Comparison of ENCODE assay signal across 23 cellular contexts in genomic region chr5:38078161-38078560, GRCh38.
DNase-seq lines count a peak whose midpoint lies in the region; ATAC-seq and TF ChIP-seq lines count a peak whose summit lies in the region.
"Had no signal": no experiment of that assay in that cellular context is flagged by ENCODE, and none has a peak within 500 bp of the region (broad histone marks: within the 10 kb centered on the region; RNA-seq: fewer than 3 reads in every experiment).

No MANE protein-coding gene starts in this region.

- TF ChIP-seq CTCF in epithelial cell of proximal tubule (conservative IDR thresholded peaks at IDR 0.05; ENCODE audit: low read depth, low read length): no peak
- TF ChIP-seq CTCF in nephron progenitor cell (IDR thresholded peaks at IDR 0.05): no peak

- no peaks in the 10 kb centered on the region for H3K4me1 Mint-ChIP-seq in nephron progenitor cell
- H3K4me1 Mint-ChIP-seq: stimulated activated naive B cell treated with anti-CD40 and anti-IgM and Interleukin-4, amounts not matched to agents 10 μg/mL and 1 μg/mL and 100 μg/mL, for 72 hours had no signal

- H3K4me3 Mint-ChIP-seq in nephron progenitor cell: no peak overlapping the region
- H3K4me3 Mint-ChIP-seq: activated T-helper 1 cell treated with anti-CD3 and anti-CD28 coated beads, Interleukin-12 subunit alpha, Interleukin-12 subunit beta, Interleukin-2, Interleukin-4 antibody, amounts not matched to agents 30 ng/mL and 10 ng/mL and 1 ng/mL, durations not matched to agents 14 hours and 24 hours and 36 hours; natural killer cell treated with Interleukin-12 subunit alpha and Interleukin-12 subunit beta and Interleukin-15 and Interleukin-18, amount 100 ng/mL, for 72 hours; stimulated activated naive B cell treated with anti-CD40 and anti-IgM and Interleukin-4, amounts not matched to agents 10 μg/mL and 1 μg/mL and 100 μg/mL, for 72 hours had no signal

- H3K27ac Mint-ChIP-seq in nephron progenitor cell: peak overlapping the region; percentile 9
- H3K27ac Mint-ChIP-seq: activated naive CD4-positive, alpha-beta T cell treated with anti-CD3 and anti-CD28 coated beads, Interleukin-2, amount 50 U/mL, for 72 hours; activated T-helper 1 cell treated with anti-CD3 and anti-CD28 coated beads, Interleukin-12 subunit alpha, Interleukin-12 subunit beta, Interleukin-2, Interleukin-4 antibody, amounts not matched to agents 30 ng/mL and 10 ng/mL and 1 ng/mL, durations not matched to agents 14 hours and 24 hours and 36 hours; natural killer cell treated with Interleukin-12 subunit alpha and Interleukin-12 subunit beta and Interleukin-15 and Interleukin-18, amount 100 ng/mL, for 72 hours; stimulated activated naive B cell treated with anti-CD40 and anti-IgM and Interleukin-4, amounts not matched to agents 10 μg/mL and 1 μg/mL and 100 μg/mL, for 72 hours had no signal

- H3K4me3 ChIP-seq in epithelial cell of proximal tubule (ENCODE audit: low read depth, low read length): no peak overlapping the region
- H3K4me3 ChIP-seq: gastroesophageal sphincter, HAP-1 had no signal

- no peak for ATAC-seq in HG03457 (IDR thresholded peaks at IDR 0.05; ENCODE audit: unreplicated experiment)
- ATAC-seq in sciatic nerve: no peak
- ATAC-seq: activated naive CD4-positive, alpha-beta T cell treated with anti-CD3 and anti-CD28 coated beads, Interleukin-2, amount 50 U/mL, for 72 hours; gastroesophageal sphincter; natural killer cell treated with Interleukin-12 subunit alpha and Interleukin-12 subunit beta and Interleukin-15 and Interleukin-18, amount 100 ng/mL, for 72 hours; stimulated activated naive B cell treated with anti-CD40 and anti-IgM and Interleukin-4, amounts not matched to agents 10 μg/mL and 1 μg/mL and 100 μg/mL, for 72 hours had no signal

- intact Hi-C loops in sciatic nerve (cut with DNase I): no loop called here

- DNase-seq in ELR (ENCODE audit: low read depth) (peak; percentile 45), RPMI7951 (ENCODE audit: low read depth) (peak; percentile 35), epithelial cell of proximal tubule (ENCODE audit: low read depth) (peak; percentile 16), nephron progenitor cell (no peak), T1000 (lab: John Stamatoyannopoulos, UW) (no peak), sciatic nerve (ENCODE audit: low spot score) (no peak)
- DNase-seq: activated CD4-positive, alpha-beta T cell treated with anti-CD3 and anti-CD28 coated beads for 48 hours; COR-L47; cortex of kidney; DND-41; NCI-H1417 treated with DMSO at 0.1 percent for 48 hours; NCI-H2171; NCI-H526; Right ventricle myocardium superior; stimulated activated CD4-positive, alpha-beta T cell treated with anti-CD3 and anti-CD28 coated beads, Interleukin-2, amount 100 ng/mL, for 24 hours; stimulated activated naive B cell treated with anti-CD40 and anti-IgM and Interleukin-4, amounts not matched to agents 10 μg/mL and 1 μg/mL and 100 μg/mL, for 72 hours; SW 1271 had no signal

- H3K27me3 Mint-ChIP-seq in nephron progenitor cell (ENCODE audit: low read depth, poor library complexity): peaks cover 15% of the 10 kb centered on the region
- H3K27me3 Mint-ChIP-seq: natural killer cell treated with Interleukin-12 subunit alpha and Interleukin-12 subunit beta and Interleukin-15 and Interleukin-18, amount 100 ng/mL, for 72 hours; stimulated activated naive B cell treated with anti-CD40 and anti-IgM and Interleukin-4, amounts not matched to agents 10 μg/mL and 1 μg/mL and 100 μg/mL, for 72 hours had no signal

- no peaks in the 10 kb centered on the region for H3K36me3 Mint-ChIP-seq in nephron progenitor cell (ENCODE audit: low read depth)
- H3K36me3 Mint-ChIP-seq: activated naive CD4-positive, alpha-beta T cell treated with anti-CD3 and anti-CD28 coated beads, Interleukin-2, amount 50 U/mL, for 72 hours; natural killer cell treated with Interleukin-12 subunit alpha and Interleukin-12 subunit beta and Interleukin-15 and Interleukin-18, amount 100 ng/mL, for 72 hours; stimulated activated naive B cell treated with anti-CD40 and anti-IgM and Interleukin-4, amounts not matched to agents 10 μg/mL and 1 μg/mL and 100 μg/mL, for 72 hours had no signal

- peaks cover 4% of the 10 kb centered on the region for H3K9me3 Mint-ChIP-seq in nephron progenitor cell
- H3K9me3 Mint-ChIP-seq: natural killer cell treated with Interleukin-12 subunit alpha and Interleukin-12 subunit beta and Interleukin-15 and Interleukin-18, amount 100 ng/mL, for 72 hours had no signal

Comparison
In these comparisons a context has a peak if more than half of its experiments do, and no peak if none do; other contexts are left out.
1. DNase-seq: peak in ELR (single experiment), RPMI7951 (single experiment) and epithelial cell of proximal tubule (single experiment); none in nephron progenitor cell (single experiment), T1000 (single experiment) and sciatic nerve (single experiment).